In genomic region chr11:125941606-125942275, GRCh38 we compare ENCODE assay signal across 8 cellular contexts. TPM values are rescaled to one million over a fixed set of nuclear protein-coding genes. Genes with fewer than 3 reads are reported as not detected.
A peak's percentile ranks its signal among the peaks of the same experiment; 100 is the strongest.
DNase-seq lines count a peak whose midpoint lies in the region; ATAC-seq lines count a peak whose summit lies in the region.

No MANE protein-coding gene starts in this region.

- no peak overlapping the region for H3K27ac Mint-ChIP-seq in memory B cell

- no peak overlapping the region for H3K4me3 Mint-ChIP-seq in memory B cell

- peaks cover 9% of the 10 kb centered on the region for H3K4me1 Mint-ChIP-seq in memory B cell

- no peaks in the 10 kb centered on the region for H3K9me3 Mint-ChIP-seq in memory B cell

- ATAC-seq in memory B cell (ENCODE audit: low read depth) = peak; percentile 37
- ATAC-seq in stimulated activated naive CD8-positive, alpha-beta T cell treated with anti-CD3 and anti-CD28 coated beads, Interleukin-15, Interleukin-2, amounts not matched to agents 100 U/mL and 50 U/mL, for 24 hours = peak; percentile 62
- no peak for ATAC-seq in HG03378 (IDR thresholded peaks at IDR 0.05; ENCODE audit: unreplicated experiment)

- H3K27me3 Mint-ChIP-seq in memory B cell = peaks cover 13% of the 10 kb centered on the region

- no peaks in the 10 kb centered on the region for H3K36me3 Mint-ChIP-seq in memory B cell

- peak; percentile 62 for DNase-seq in AG08395 (ENCODE audit: low spot score)
- DNase-seq in GM19238 (ENCODE audit: insufficient read length, low spot score) = peak; percentile 42
- peak; percentile 88 for DNase-seq in NCI-H2081 treated with DMSO at 0.1 percent for 48 hours (lab: John Stamatoyannopoulos, UW)
- peak; percentile 23 for DNase-seq in activated CD4-positive, alpha-beta T cell treated with anti-CD3 and anti-CD28 coated beads for 1 hour
- DNase-seq in dermis blood vessel endothelial cell = peak; percentile 67
- no peak for DNase-seq in memory B cell (ENCODE audit: low spot score in 2 of 2)
- DNase-seq in stimulated activated naive CD8-positive, alpha-beta T cell treated with anti-CD3 and anti-CD28 coated beads, Interleukin-15, Interleukin-2, amounts not matched to agents 100 U/mL and 50 U/mL, for 24 hours = peak; percentile 66

RNA-seq across cellular contexts. Expression of gene VSIG10L2, which starts 4.1 kb away (rescaled TPM):
- not detected in 2 replicates for total RNA-seq in dermis blood vessel endothelial cell

RNA-seq across cellular contexts. Expression of gene DDX25, which starts 37.4 kb away (rescaled TPM):
- total RNA-seq in dermis blood vessel endothelial cell = 0.05 TPM in 1 of 2 replicates, not detected in the other

RNA-seq across cellular contexts. Expression of gene PUS3, which starts 38.7 kb away (rescaled TPM):
- 13.4 and 19.7 TPM in 2 replicates for total RNA-seq in dermis blood vessel endothelial cell

RNA-seq across cellular contexts. Expression of gene HYLS1, which starts 54.3 kb away (rescaled TPM):
- total RNA-seq in dermis blood vessel endothelial cell = 9.0 and 10.6 TPM in 2 replicates

Comparison
In these comparisons a context has a peak if more than half of its experiments do, and no peak if none do; other contexts are left out.
1. DNase-seq: peak in AG08395 (single experiment), GM19238 (single experiment), NCI-H2081 treated with DMSO at 0.1 percent for 48 hours (single experiment), activated CD4-positive, alpha-beta T cell treated with anti-CD3 and anti-CD28 coated beads for 1 hour (single experiment), dermis blood vessel endothelial cell (single experiment) and stimulated activated naive CD8-positive, alpha-beta T cell treated with anti-CD3 and anti-CD28 coated beads, Interleukin-15, Interleukin-2, amounts not matched to agents 100 U/mL and 50 U/mL, for 24 hours (single experiment); none in memory B cell (0 of 2).